Comparison of ENCODE assay signal across 1 cellular context in genomic region chr5:36704131-36704530, GRCh38.
A peak's percentile ranks its signal among the peaks of the same experiment; 100 is the strongest.
TF ChIP-seq lines count a peak whose summit lies in the region.

No MANE protein-coding gene starts in this region.

TF ChIP-seq in HEK293, 187 proteins besides CTCF, POLR2A, EP300 and RAD21 (continued from another document):
- TF ChIP-seq ZNF518A (tag by site-specific recombination; conservative IDR thresholded peaks at IDR 0.05; ENCODE audit: low read depth) (no peak), ZNF335 (tag by site-specific recombination; conservative IDR thresholded peaks at IDR 0.05) (peak; percentile 52; the same call in 1 of the 2 replicates), ZBTB20 (tag by site-specific recombination; IDR thresholded peaks at IDR 0.05) (0 out of 2 replicates have a peak, but pooled peaks have one; percentile 19), ZIC2 (tag by site-specific recombination; IDR thresholded peaks at IDR 0.05) (peak; percentile 58), ZBTB8A (tag by site-specific recombination; IDR thresholded peaks at IDR 0.05) (peak; percentile 52), ZNF23 (tag by site-specific recombination; IDR thresholded peaks at IDR 0.05; ENCODE audit: borderline replicate concordance) (no peak), PRDM10 (tag by site-specific recombination; IDR thresholded peaks at IDR 0.05) (peak; percentile 27; the same call in 1 of the 2 replicates), ZNF664 (tag by site-specific recombination; IDR thresholded peaks at IDR 0.05) (no peak), PRDM6 (tag by site-specific recombination; IDR thresholded peaks at IDR 0.05) (0 out of 2 replicates have a peak, but pooled peaks have one; percentile 41), ZXDB (tag by site-specific recombination; IDR thresholded peaks at IDR 0.05) (no peak), FEZF1 (tag by site-specific recombination; IDR thresholded peaks at IDR 0.05) (peak; percentile 38; the same call in 1 of the 2 replicates), ZFP69B (tag by site-specific recombination; IDR thresholded peaks at IDR 0.05) (peak; percentile 99)
TF ChIP-seq in HEK293: peak in this region for 9.
